In the genomic region with DNA sequence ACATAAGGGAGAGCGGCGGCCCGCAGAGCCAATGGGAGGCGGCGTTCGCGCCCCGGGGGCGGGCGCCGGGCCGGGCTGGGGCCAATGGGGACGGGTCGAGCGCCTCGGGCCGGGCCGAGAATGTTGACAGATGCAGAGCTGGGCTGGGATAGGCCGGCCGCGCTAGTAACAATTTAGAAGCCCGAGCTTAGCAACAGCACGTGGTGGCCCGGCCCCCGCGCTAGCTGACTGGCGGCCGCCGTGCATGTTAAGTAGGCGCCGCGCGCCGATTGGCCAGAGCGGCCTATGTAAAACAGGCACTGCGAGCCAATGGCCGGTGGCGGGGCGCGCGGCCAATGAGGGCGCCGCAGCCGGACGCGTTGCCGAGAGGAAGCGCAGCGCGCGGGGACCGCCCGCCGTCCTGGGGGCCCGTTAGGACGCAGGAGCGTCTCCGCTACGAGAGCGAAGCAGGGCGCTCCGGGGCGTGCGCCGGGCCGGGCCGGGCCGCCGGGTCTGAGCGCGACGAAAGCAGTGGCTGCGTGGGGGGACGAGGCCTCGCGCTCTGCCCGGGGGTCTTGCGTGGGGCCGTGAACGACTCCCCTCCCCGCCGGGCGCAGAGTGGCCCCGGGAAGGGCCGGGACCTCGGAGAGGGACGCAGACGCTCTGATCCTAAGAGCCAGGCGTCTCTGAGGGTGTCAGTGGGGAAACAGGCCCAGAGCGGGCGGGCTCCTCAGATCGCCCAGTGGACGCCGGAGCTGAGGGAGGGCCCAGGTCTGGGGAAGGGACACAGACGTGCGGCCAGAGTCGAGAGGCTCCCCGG, we compare ENCODE assay signal across 1 cellular context.
TF ChIP-seq lines count a peak whose summit lies in the region.

No MANE protein-coding gene starts in this region.

TF ChIP-seq in GM12878, 131 proteins besides CTCF, POLR2A, EP300 and RAD21 (continued from another document and continues in another):
- TF ChIP-seq, protein P1, sequence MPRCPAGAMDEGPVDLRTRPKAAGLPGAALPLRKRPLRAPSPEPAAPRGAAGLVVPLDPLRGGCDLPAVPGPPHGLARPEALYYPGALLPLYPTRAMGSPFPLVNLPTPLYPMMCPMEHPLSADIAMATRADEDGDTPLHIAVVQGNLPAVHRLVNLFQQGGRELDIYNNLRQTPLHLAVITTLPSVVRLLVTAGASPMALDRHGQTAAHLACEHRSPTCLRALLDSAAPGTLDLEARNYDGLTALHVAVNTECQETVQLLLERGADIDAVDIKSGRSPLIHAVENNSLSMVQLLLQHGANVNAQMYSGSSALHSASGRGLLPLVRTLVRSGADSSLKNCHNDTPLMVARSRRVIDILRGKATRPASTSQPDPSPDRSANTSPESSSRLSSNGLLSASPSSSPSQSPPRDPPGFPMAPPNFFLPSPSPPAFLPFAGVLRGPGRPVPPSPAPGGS (IDR thresholded peaks at IDR 0.05; ENCODE audit: borderline replicate concordance, insufficient read depth, low read depth, low read length, poor library complexity, severe bottlenecking), result no peak
- TF ChIP-seq SIN3A (IDR thresholded peaks at IDR 0.05; ENCODE audit: low read depth, low read length) (peak; percentile 23; the same call in 1 of the 2 replicates), NR2F1 (conservative IDR thresholded peaks at IDR 0.05) (peak; percentile 49; the same call in 1 of the 2 replicates), IKZF1 (conservative IDR thresholded peaks at IDR 0.05) (peak; percentile 68), NRF1 (conservative IDR thresholded peaks at IDR 0.05; ENCODE audit: low read depth, low read length) (0 out of 2 replicates have a peak, but pooled peaks have one; percentile 7), BMI1 (IDR thresholded peaks at IDR 0.05; ENCODE audit: borderline replicate concordance) (no peak), BACH1 (IDR thresholded peaks at IDR 0.05; ENCODE audit: borderline replicate concordance) (peak; percentile 83), JUNB (IDR thresholded peaks at IDR 0.05) (no peak), ETV6 (conservative IDR thresholded peaks at IDR 0.05 in 1 of 2, IDR thresholded peaks at IDR 0.05 in 1 of 2; ENCODE audit: borderline replicate concordance in 1 of 2, low read depth in 1 of 2) (no peak), RELB (IDR thresholded peaks at IDR 0.05; ENCODE audit: low read depth) (no peak), DPF2 (IDR thresholded peaks at IDR 0.05) (peak; percentile 98), ZNF687 (IDR thresholded peaks at IDR 0.05) (peak; percentile 92), SPI1 (IDR thresholded peaks at IDR 0.05; ENCODE audit: borderline replicate concordance, insufficient read depth, low read depth, low read length) (peak; percentile 40; the same call in 1 of the 2 replicates), SMAD1 (IDR thresholded peaks at IDR 0.05; ENCODE audit: low read depth, partially characterized antibody) (no peak), SIX5 (IDR thresholded peaks at IDR 0.05; ENCODE audit: low read depth, low read length, severe bottlenecking) (no peak), CHD2 (IDR thresholded peaks at IDR 0.05; ENCODE audit: borderline replicate concordance, low read depth, low read length) (peak; percentile 90), SMAD5 (IDR thresholded peaks at IDR 0.05; ENCODE audit: low read depth) (0 out of 2 replicates have a peak, but pooled peaks have one; percentile 61), PML (IDR thresholded peaks at IDR 0.05; ENCODE audit: low read length) (no peak; the same call in 1 of the 2 replicates), CUX1 (IDR thresholded peaks at IDR 0.05; ENCODE audit: insufficient replicate concordance, low read depth, low read length) (no peak), POLR2AphosphoS5 (IDR thresholded peaks at IDR 0.05; ENCODE audit: low read length) (peak; percentile 72), PBX3 (IDR thresholded peaks at IDR 0.05; ENCODE audit: insufficient replicate concordance, low read depth, low read length) (peak; percentile 98), CREM (IDR thresholded peaks at IDR 0.05; ENCODE audit: low read depth) (no peak; the same call in 1 of the 2 replicates), ZSCAN29 (IDR thresholded peaks at IDR 0.05) (no peak), RFX5 (IDR thresholded peaks at IDR 0.05; ENCODE audit: low read depth, low read length) (peak; percentile 98), SRF (IDR thresholded peaks at IDR 0.05; ENCODE audit: low read depth in 2 of 2, low read length in 2 of 2) (no peak), MXI1 (IDR thresholded peaks at IDR 0.05; ENCODE audit: low read depth, low read length) (peak; percentile 95), RELA (IDR thresholded peaks at IDR 0.05; ENCODE audit: borderline replicate concordance, partially characterized antibody) (peak; percentile 18), KLF5 (IDR thresholded peaks at IDR 0.05; ENCODE audit: partially characterized antibody) (no peak), REST (IDR thresholded peaks at IDR 0.05; ENCODE audit: low read depth, low read length) (no peak), SUZ12 (IDR thresholded peaks at IDR 0.05; ENCODE audit: unreplicated experiment) (no peak), CHD1 (IDR thresholded peaks at IDR 0.05; ENCODE audit: low read depth, low read length) (no peak), SMARCA5 (IDR thresholded peaks at IDR 0.05) (0 out of 2 replicates have a peak, but pooled peaks have one; percentile 57), FOXK2 (IDR thresholded peaks at IDR 0.05) (no peak), ESRRA (IDR thresholded peaks at IDR 0.05; ENCODE audit: low read length) (no peak), MTA2 (IDR thresholded peaks at IDR 0.05; ENCODE audit: low read depth) (no peak), HCFC1 (IDR thresholded peaks at IDR 0.05; ENCODE audit: low read length) (0 out of 2 replicates have a peak, but pooled peaks have one; percentile 11), SP1 (IDR thresholded peaks at IDR 0.05; ENCODE audit: low read depth, low read length) (peak; percentile 89), ZBED1 (IDR thresholded peaks at IDR 0.05; ENCODE audit: borderline replicate concordance) (no peak), GABPA (IDR thresholded peaks at IDR 0.05; ENCODE audit: low read depth) (no peak), NBN (IDR thresholded peaks at IDR 0.05) (no peak), CBX5 (IDR thresholded peaks at IDR 0.05; ENCODE audit: low read depth) (no peak), HDAC2 (IDR thresholded peaks at IDR 0.05) (no peak), CREB1 (IDR thresholded peaks at IDR 0.05; ENCODE audit: low read depth) (peak; percentile 74)
